ENCODE assay signal across 23 cellular contexts in the genomic region with DNA sequence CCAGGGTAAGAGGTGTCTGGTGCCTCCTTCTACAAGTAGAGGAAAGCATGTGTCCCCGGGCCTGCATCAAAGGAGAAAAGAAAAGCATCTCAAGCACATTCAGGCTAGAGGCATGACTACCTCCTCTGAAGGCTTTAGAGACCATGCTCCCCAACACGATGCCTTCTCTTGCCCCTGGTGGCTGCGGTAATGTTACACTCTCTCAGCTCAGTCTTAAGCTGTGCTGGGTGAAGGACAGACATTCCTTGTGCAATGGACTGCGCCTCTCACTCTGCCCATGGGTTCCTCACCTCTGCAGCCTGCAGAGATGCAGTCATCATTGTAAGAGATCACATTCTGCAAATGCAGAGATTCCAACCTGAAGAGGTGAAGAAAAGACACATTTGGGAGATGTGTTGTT.
DNase-seq lines count a peak whose midpoint lies in the region; ATAC-seq and TF ChIP-seq lines count a peak whose summit lies in the region.
"Had no signal": no experiment of that assay in that cellular context is flagged by ENCODE, and none has a peak within 500 bp of the region (broad histone marks: within the 10 kb centered on the region; RNA-seq: fewer than 3 reads in every experiment).

No MANE protein-coding gene starts in this region.

- H3K9me3 Mint-ChIP-seq in GM23338, result no peaks in the 10 kb centered on the region
- H3K9me3 Mint-ChIP-seq in WTC11, result no peaks in the 10 kb centered on the region
- no peaks in the 10 kb centered on the region for H3K9me3 Mint-ChIP-seq in activated naive CD4-positive, alpha-beta T cell treated with anti-CD3 and anti-CD28 coated beads for 36 hours
- no peaks in the 10 kb centered on the region for H3K9me3 Mint-ChIP-seq in HFFc6
- H3K9me3 Mint-ChIP-seq: CD8-positive, alpha-beta T cell; H9; IgD-negative memory B cell had no signal

- H3K4me3 Mint-ChIP-seq in GM23338 (no peak overlapping the region), WTC11 (no peak overlapping the region), HFFc6 (no peak overlapping the region)
- H3K4me3 Mint-ChIP-seq in activated naive CD4-positive, alpha-beta T cell treated with anti-CD3 and anti-CD28 coated beads for 36 hours, result no peak overlapping the region
- H3K4me3 Mint-ChIP-seq: B cell; CD8-positive, alpha-beta T cell; H9; IgD-negative memory B cell had no signal

- CTCF ChIA-PET in WTC11 (lab: Charles Lee), result no interaction called here
- CTCF ChIA-PET in activated naive CD4-positive, alpha-beta T cell treated with anti-CD3 and anti-CD28 coated beads for 36 hours (lab: Charles Lee), result no interaction called here

- TF ChIP-seq CTCF in GM23338 (conservative IDR thresholded peaks at IDR 0.05; ENCODE audit: low read depth in 2 of 2) (no peak), WTC11 (IDR thresholded peaks at IDR 0.05) (no peak), HFFc6 (IDR thresholded peaks at IDR 0.05) (no peak)

- H3K4me1 ChIP-seq in GM23338 (ENCODE audit: insufficient read depth), result no peaks in the 10 kb centered on the region
- H3K4me1 ChIP-seq: SJSA1 had no signal

- no peaks in the 10 kb centered on the region for H3K36me3 ChIP-seq in GM23338 (ENCODE audit: insufficient read depth)
- H3K36me3 ChIP-seq: SJSA1 had no signal

- H3K36me3 Mint-ChIP-seq in GM23338 (ENCODE audit: low read depth) (no peaks in the 10 kb centered on the region), WTC11 (no peaks in the 10 kb centered on the region), HFFc6 (ENCODE audit: low read depth) (no peaks in the 10 kb centered on the region)
- no peaks in the 10 kb centered on the region for H3K36me3 Mint-ChIP-seq in activated naive CD4-positive, alpha-beta T cell treated with anti-CD3 and anti-CD28 coated beads for 36 hours (ENCODE audit: low read depth)
- H3K36me3 Mint-ChIP-seq: CD8-positive, alpha-beta T cell; IgD-negative memory B cell had no signal

- ATAC-seq in GM23338 (peak; percentile 72), WTC11 (peak; percentile 87)
- ATAC-seq: CD8-positive, alpha-beta T cell; Right ventricle myocardium inferior had no signal

- no peaks in the 10 kb centered on the region for H3K4me1 Mint-ChIP-seq in GM23338
- H3K4me1 Mint-ChIP-seq in WTC11, result no peaks in the 10 kb centered on the region
- no peaks in the 10 kb centered on the region for H3K4me1 Mint-ChIP-seq in activated naive CD4-positive, alpha-beta T cell treated with anti-CD3 and anti-CD28 coated beads for 36 hours (ENCODE audit: low read depth)
- H3K4me1 Mint-ChIP-seq in HFFc6 (ENCODE audit: low read depth), result no peaks in the 10 kb centered on the region
- H3K4me1 Mint-ChIP-seq: B cell, H9, IgD-negative memory B cell had no signal

- no peaks in the 10 kb centered on the region for H3K27me3 ChIP-seq in GM23338 (ENCODE audit: insufficient read depth)
- H3K27me3 ChIP-seq: SJSA1 had no signal

- no peaks in the 10 kb centered on the region for H3F3A ChIP-seq in GM23338 (replicated peaks; ENCODE audit: low read depth)

- H3K27me3 Mint-ChIP-seq in GM23338 (ENCODE audit: insufficient read depth, low read depth, poor library complexity) (no peaks in the 10 kb centered on the region), WTC11 (ENCODE audit: low read depth) (no peaks in the 10 kb centered on the region), HFFc6 (ENCODE audit: insufficient read depth) (peaks cover 2% of the 10 kb centered on the region)
- H3K27me3 Mint-ChIP-seq in activated naive CD4-positive, alpha-beta T cell treated with anti-CD3 and anti-CD28 coated beads for 36 hours (ENCODE audit: low read depth), result peaks cover 11% of the 10 kb centered on the region

- DNase-seq in GM23338 (ENCODE audit: low spot score), result peak; percentile 28
- DNase-seq in WTC11 (ENCODE audit: low spot score), result no peak
- DNase-seq in kidney glomerular epithelial cell (lab: John Stamatoyannopoulos, UW), result peak; percentile 3
- DNase-seq in renal cortical epithelial cell (ENCODE audit: low read depth), result peak; percentile 34
- no peak for DNase-seq in activated naive CD4-positive, alpha-beta T cell treated with anti-CD3 and anti-CD28 coated beads for 36 hours
- DNase-seq in HFFc6, result no peak
- DNase-seq in COR-L47 (lab: John Stamatoyannopoulos, UW), result no peak
- DNase-seq: CD8-positive, alpha-beta T cell; DMS153; H9; NCI-H1048; NCI-H1436 treated with DMSO at 0.1 percent for 48 hours; NCI-H187 treated with DMSO at 0.1 percent for 48 hours; NCI-H2171 treated with DMSO at 0.1 percent for 48 hours; NCI-H345; NCI-H524; NCI-H748 treated with DMSO at 0.1 percent for 48 hours; PC-9 had no signal

- H3K27ac Mint-ChIP-seq in GM23338 (no peak overlapping the region), WTC11 (no peak overlapping the region), HFFc6 (no peak overlapping the region)
- H3K27ac Mint-ChIP-seq in activated naive CD4-positive, alpha-beta T cell treated with anti-CD3 and anti-CD28 coated beads for 36 hours, result no peak overlapping the region
- H3K27ac Mint-ChIP-seq: B cell; CD8-positive, alpha-beta T cell; H9; IgD-negative memory B cell had no signal

- no peak overlapping the region for H3K27ac ChIP-seq in GM23338 (ENCODE audit: low read depth)
- H3K27ac ChIP-seq: C4-2B, PC-9, SJSA1 had no signal

- intact Hi-C loops in activated naive CD4-positive, alpha-beta T cell treated with anti-CD3 and anti-CD28 coated beads for 36 hours (cut with micrococcal nuclease), result no loop called here

- peaks cover 5% of the 10 kb centered on the region; the same call in 1 of the 2 replicates for H3K9me2 ChIP-seq in GM23338 (ENCODE audit: insufficient read depth)

- no peaks in the 10 kb centered on the region for H3K79me2 ChIP-seq in GM23338 (replicated peaks; ENCODE audit: insufficient read depth)

- no peak overlapping the region for H3K4me3 ChIP-seq in GM23338
- H3K4me3 ChIP-seq: PC-9, SJSA1 had no signal

- POLR2A ChIA-PET in WTC11 (lab: Charles Lee), result no interaction called here

- no peak overlapping the region for H3K4me2 ChIP-seq in GM23338
- H3K4me2 ChIP-seq: PC-9 had no signal

- no peaks in the 10 kb centered on the region for H4K20me1 ChIP-seq in GM23338 (replicated peaks; ENCODE audit: insufficient read depth)

- no peak overlapping the region for H2AFZ ChIP-seq in GM23338
- H2AFZ ChIP-seq: PC-9 had no signal

TF ChIP-seq in GM23338, 12 proteins besides CTCF, POLR2A, EP300 and RAD21:
- TF ChIP-seq POLR2AphosphoS5 (IDR thresholded peaks at IDR 0.05; ENCODE audit: low read depth) (no peak), CREB1 (CRISPR knock-in tag; IDR thresholded peaks at IDR 0.05; ENCODE audit: low read depth) (no peak), ZNF331 (CRISPR knock-in tag; IDR thresholded peaks at IDR 0.05; ENCODE audit: low read depth) (no peak)
TF ChIP-seq in GM23338: peak in this region for 0.

TF ChIP-seq in WTC11, 78 proteins besides CTCF, POLR2A, EP300 and RAD21:
- TF ChIP-seq, protein P1, sequence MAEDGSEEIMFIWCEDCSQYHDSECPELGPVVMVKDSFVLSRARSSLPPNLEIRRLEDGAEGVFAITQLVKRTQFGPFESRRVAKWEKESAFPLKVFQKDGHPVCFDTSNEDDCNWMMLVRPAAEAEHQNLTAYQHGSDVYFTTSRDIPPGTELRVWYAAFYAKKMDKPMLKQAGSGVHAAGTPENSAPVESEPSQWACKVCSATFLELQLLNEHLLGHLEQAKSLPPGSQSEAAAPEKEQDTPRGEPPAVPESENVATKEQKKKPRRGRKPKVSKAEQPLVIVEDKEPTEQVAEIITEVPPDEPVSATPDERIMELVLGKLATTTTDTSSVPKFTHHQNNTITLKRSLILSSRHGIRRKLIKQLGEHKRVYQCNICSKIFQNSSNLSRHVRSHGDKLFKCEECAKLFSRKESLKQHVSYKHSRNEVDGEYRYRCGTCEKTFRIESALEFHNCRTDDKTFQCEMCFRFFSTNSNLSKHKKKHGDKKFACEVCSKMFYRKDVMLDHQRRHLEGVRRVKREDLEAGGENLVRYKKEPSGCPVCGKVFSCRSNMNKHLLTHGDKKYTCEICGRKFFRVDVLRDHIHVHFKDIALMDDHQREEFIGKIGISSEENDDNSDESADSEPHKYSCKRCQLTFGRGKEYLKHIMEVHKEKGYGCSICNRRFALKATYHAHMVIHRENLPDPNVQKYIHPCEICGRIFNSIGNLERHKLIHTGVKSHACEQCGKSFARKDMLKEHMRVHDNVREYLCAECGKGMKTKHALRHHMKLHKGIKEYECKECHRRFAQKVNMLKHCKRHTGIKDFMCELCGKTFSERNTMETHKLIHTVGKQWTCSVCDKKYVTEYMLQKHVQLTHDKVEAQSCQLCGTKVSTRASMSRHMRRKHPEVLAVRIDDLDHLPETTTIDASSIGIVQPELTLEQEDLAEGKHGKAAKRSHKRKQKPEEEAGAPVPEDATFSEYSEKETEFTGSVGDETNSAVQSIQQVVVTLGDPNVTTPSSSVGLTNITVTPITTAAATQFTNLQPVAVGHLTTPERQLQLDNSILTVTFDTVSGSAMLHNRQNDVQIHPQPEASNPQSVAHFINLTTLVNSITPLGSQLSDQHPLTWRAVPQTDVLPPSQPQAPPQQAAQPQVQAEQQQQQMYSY (CRISPR knock-in tag; IDR thresholded peaks at IDR 0.05), result no peak
- TF ChIP-seq ATF2 (CRISPR knock-in tag; IDR thresholded peaks at IDR 0.05; ENCODE audit: borderline replicate concordance, low read depth) (no peak), CBFB (CRISPR knock-in tag; IDR thresholded peaks at IDR 0.05; ENCODE audit: low read depth) (no peak), SMAD3 (CRISPR knock-in tag; IDR thresholded peaks at IDR 0.05; ENCODE audit: borderline replicate concordance) (no peak), GTF2I (CRISPR knock-in tag; conservative IDR thresholded peaks at IDR 0.05) (no peak), KAT7 (CRISPR knock-in tag; IDR thresholded peaks at IDR 0.05; ENCODE audit: borderline replicate concordance) (no peak)
- TF ChIP-seq, protein P2, sequence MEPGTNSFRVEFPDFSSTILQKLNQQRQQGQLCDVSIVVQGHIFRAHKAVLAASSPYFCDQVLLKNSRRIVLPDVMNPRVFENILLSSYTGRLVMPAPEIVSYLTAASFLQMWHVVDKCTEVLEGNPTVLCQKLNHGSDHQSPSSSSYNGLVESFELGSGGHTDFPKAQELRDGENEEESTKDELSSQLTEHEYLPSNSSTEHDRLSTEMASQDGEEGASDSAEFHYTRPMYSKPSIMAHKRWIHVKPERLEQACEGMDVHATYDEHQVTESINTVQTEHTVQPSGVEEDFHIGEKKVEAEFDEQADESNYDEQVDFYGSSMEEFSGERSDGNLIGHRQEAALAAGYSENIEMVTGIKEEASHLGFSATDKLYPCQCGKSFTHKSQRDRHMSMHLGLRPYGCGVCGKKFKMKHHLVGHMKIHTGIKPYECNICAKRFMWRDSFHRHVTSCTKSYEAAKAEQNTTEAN (CRISPR knock-in tag; IDR thresholded peaks at IDR 0.05), result no peak
TF ChIP-seq in WTC11: peak in this region for 0.

Comparison
In these comparisons a context has a peak if more than half of its experiments do, and no peak if none do; other contexts are left out.
1. DNase-seq: peak in GM23338 (single experiment), kidney glomerular epithelial cell (single experiment) and renal cortical epithelial cell (single experiment); none in WTC11 (single experiment), activated naive CD4-positive, alpha-beta T cell treated with anti-CD3 and anti-CD28 coated beads for 36 hours (single experiment), HFFc6 (single experiment) and COR-L47 (single experiment).